Comparison of ENCODE assay signal across 26 cellular contexts in genomic region chr1:109400035-109400655, GRCh38.
"Had no signal": no experiment of that assay in that cellular context is flagged by ENCODE, and none has a peak within 500 bp of the region (broad histone marks: within the 10 kb centered on the region; RNA-seq: fewer than 3 reads in every experiment).

No MANE protein-coding gene starts in this region.

- H3K9me3 Mint-ChIP-seq: activated B cell treated with CpG ODN at 0.5 μM for 24 hours; activated naive CD4-positive, alpha-beta T cell treated with anti-CD3 and anti-CD28 coated beads, Interleukin-2, amount 50 U/mL, for 24 hours; activated T-helper 2 cell treated with anti-CD3 and anti-CD28 coated beads, Interferon-gamma antibody, Interleukin-2, Interleukin-4, amounts not matched to agents 10 μg/mL and 5 μg/mL and 100 μg/mL, durations not matched to agents 14 hours and 24 hours and 36 hours; endodermal cell; immature natural killer cell; nephron progenitor cell; stimulated activated memory B cell treated with anti-CD40 and anti-IgM and Interleukin-4, amounts not matched to agents 10 μg/mL and 1 μg/mL and 100 μg/mL, for 72 hours; stimulated activated naive CD8-positive, alpha-beta T cell treated with anti-CD3 and anti-CD28 coated beads, Interleukin-15, amount 100 ng/mL, for 72 hours; T-helper 2 cell treated with Interferon-gamma antibody and Interleukin-4, amounts not matched to agents 5 μg/mL and 100 μg/mL, for 36 hours had no signal

- H3K4me3 Mint-ChIP-seq: stimulated activated memory B cell treated with anti-CD40 and anti-IgM and Interleukin-4, amounts not matched to agents 10 μg/mL and 1 μg/mL and 100 μg/mL, for 72 hours; stimulated activated naive CD8-positive, alpha-beta T cell treated with anti-CD3 and anti-CD28 coated beads, Interleukin-15, amount 100 ng/mL, for 72 hours had no signal

- ATAC-seq: activated CD8-positive, alpha-beta memory T cell treated with anti-CD3 and anti-CD28 coated beads, Interleukin-2, amount 10 ng/mL, durations not matched to agents 7 days and 5 days; activated CD8-positive, alpha-beta T cell treated with anti-CD3 and anti-CD28 coated beads, Interleukin-2, amount 10 ng/mL, durations not matched to agents 7 days and 5 days; stimulated activated memory B cell treated with anti-CD40 and anti-IgM and Interleukin-4, amounts not matched to agents 10 μg/mL and 1 μg/mL and 100 μg/mL, for 72 hours; stimulated activated naive CD8-positive, alpha-beta T cell treated with anti-CD3 and anti-CD28 coated beads, Interleukin-15, amount 100 ng/mL, for 72 hours had no signal

- H3K27ac Mint-ChIP-seq: activated B cell treated with CpG ODN at 0.5 μM for 24 hours; activated CD8-positive, alpha-beta memory T cell treated with anti-CD3 and anti-CD28 coated beads, Interleukin-2, amount 10 ng/mL, durations not matched to agents 7 days and 5 days; activated CD8-positive, alpha-beta T cell treated with anti-CD3 and anti-CD28 coated beads, Interleukin-2, amount 10 ng/mL, durations not matched to agents 7 days and 5 days; activated naive CD4-positive, alpha-beta T cell treated with anti-CD3 and anti-CD28 coated beads, Interleukin-2, amount 50 U/mL, for 24 hours; activated T-helper 2 cell treated with anti-CD3 and anti-CD28 coated beads, Interferon-gamma antibody, Interleukin-2, Interleukin-4, amounts not matched to agents 10 μg/mL and 5 μg/mL and 100 μg/mL, durations not matched to agents 14 hours and 24 hours and 36 hours; nephron progenitor cell; stimulated activated memory B cell treated with anti-CD40 and anti-IgM and Interleukin-4, amounts not matched to agents 10 μg/mL and 1 μg/mL and 100 μg/mL, for 72 hours; stimulated activated naive CD8-positive, alpha-beta T cell treated with anti-CD3 and anti-CD28 coated beads, Interleukin-15, amount 100 ng/mL, for 72 hours; T-helper 2 cell treated with Interferon-gamma antibody and Interleukin-4, amounts not matched to agents 5 μg/mL and 100 μg/mL, for 36 hours had no signal

- H3K27me3 Mint-ChIP-seq: progenitor cell of endocrine pancreas had no signal

- H3K4me3 ChIP-seq: adrenal gland, ascending aorta, heart left ventricle, left lung, lung, sigmoid colon, suprapubic skin, tibial nerve had no signal

- DNase-seq: activated B cell treated with CpG ODN at 0.5 μM for 24 hours; activated CD8-positive, alpha-beta memory T cell treated with anti-CD3 and anti-CD28 coated beads, Interleukin-2, amount 10 ng/mL, durations not matched to agents 7 days and 5 days; activated T-cell treated with anti-CD3 and anti-CD28 coated beads, Interleukin-2, amount 50 U/mL, for 48 hours; endodermal cell; left lung; sigmoid colon; stimulated activated CD4-positive, alpha-beta T cell treated with anti-CD3 and anti-CD28 coated beads, Interleukin-1b, Interleukin-23, amount 100 ng/mL, for 48 hours; stimulated activated CD4-positive, alpha-beta T cell treated with anti-CD3 and anti-CD28 coated beads, Interleukin-4, amount 100 ng/mL, for 4 hours; stimulated activated CD8-positive, alpha-beta memory T cell treated with anti-CD3 and anti-CD28 coated beads, Interleukin-4, amount 100 ng/mL, for 48 hours had no signal

- H3K9me3 ChIP-seq: adrenal gland, ascending aorta, heart left ventricle, left lung, neutrophil, sigmoid colon, suprapubic skin, tibial nerve had no signal

- H3K36me3 Mint-ChIP-seq: activated naive CD4-positive, alpha-beta T cell treated with anti-CD3 and anti-CD28 coated beads, Interleukin-2, amount 50 U/mL, for 24 hours had no signal

- H3K27ac ChIP-seq: adrenal gland, ascending aorta, brain microvascular endothelial cell, heart left ventricle, left lung, neutrophil, sigmoid colon, suprapubic skin had no signal

- H3K27me3 ChIP-seq: adrenal gland, ascending aorta, brain microvascular endothelial cell, heart left ventricle, left lung, neutrophil, sigmoid colon, suprapubic skin, tibial nerve had no signal
